Comparison of ENCODE assay signal across 23 cellular contexts in the genomic region with DNA sequence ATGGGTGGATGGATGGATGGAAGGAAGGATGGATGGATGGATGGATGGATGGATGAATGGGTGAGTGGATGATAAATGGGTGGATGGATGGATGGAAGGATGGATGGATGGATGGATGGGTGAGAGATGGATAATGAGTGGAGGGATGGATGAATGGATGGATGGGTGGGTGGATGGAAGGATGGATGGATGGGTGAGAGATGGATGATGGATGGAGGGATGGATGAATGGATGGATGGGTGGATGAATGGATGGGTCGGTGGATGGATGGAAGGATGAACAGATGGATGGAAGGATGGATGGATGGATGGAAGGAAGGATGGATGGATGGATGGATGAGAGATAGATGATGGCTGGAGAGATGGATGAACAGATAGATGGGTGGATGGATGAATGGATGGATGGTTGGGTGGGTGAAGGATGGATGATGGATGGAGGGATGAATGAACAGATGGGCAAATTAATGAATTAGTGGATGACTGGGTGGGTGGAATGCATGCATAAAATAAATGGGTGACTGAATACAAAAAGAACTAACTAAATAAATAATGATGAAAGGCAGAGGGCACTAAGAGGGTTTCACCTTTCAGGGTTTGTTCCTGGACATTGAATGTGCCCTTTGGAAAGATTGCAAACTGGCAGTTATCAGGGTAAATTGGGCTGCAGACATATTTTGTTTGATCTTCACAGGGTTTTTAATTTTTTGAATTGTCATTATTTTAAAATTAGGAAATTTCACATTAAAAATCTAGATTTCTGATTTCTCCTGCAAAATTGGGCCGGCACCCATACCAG.
"Had no signal": no experiment of that assay in that cellular context is flagged by ENCODE, and none has a peak within 500 bp of the region (broad histone marks: within the 10 kb centered on the region; RNA-seq: fewer than 3 reads in every experiment).

No MANE protein-coding gene starts in this region.

- H3K27ac ChIP-seq: parathyroid adenoma had no signal

- H3K9me3 ChIP-seq: esophagus squamous epithelium, gastrocnemius medialis, uterus had no signal

- H3K9ac ChIP-seq: parathyroid adenoma had no signal

- H3K36me3 Mint-ChIP-seq: memory B cell had no signal

- ATAC-seq: activated naive CD8-positive, alpha-beta T cell treated with anti-CD3 and anti-CD28 coated beads, Interleukin-2, amount 50 U/mL, for 24 hours; activated T-cell treated with anti-CD3 and anti-CD28 coated beads, Interleukin-2, amount 50 U/mL, for 4 hours; stimulated activated naive B cell treated with anti-CD40 and anti-IgM and Interleukin-4, amounts not matched to agents 10 μg/mL and 1 μg/mL and 100 μg/mL, for 72 hours had no signal

- H3K36me3 ChIP-seq: esophagus squamous epithelium, gastrocnemius medialis, uterus had no signal

- H3K27me3 ChIP-seq: esophagus squamous epithelium, gastrocnemius medialis, uterus had no signal

- H3K4me3 ChIP-seq: coronary artery, esophagus squamous epithelium, gastrocnemius medialis, uterus had no signal

- H3K4me3 Mint-ChIP-seq: activated naive CD8-positive, alpha-beta T cell treated with anti-CD3 and anti-CD28 coated beads, Interleukin-2, amount 50 U/mL, for 24 hours; activated T-cell treated with anti-CD3 and anti-CD28 coated beads, Interleukin-2, amount 50 U/mL, for 4 hours; memory B cell; stimulated activated naive B cell treated with anti-CD40 and anti-IgM and Interleukin-4, amounts not matched to agents 10 μg/mL and 1 μg/mL and 100 μg/mL, for 72 hours had no signal

- H3K79me2 ChIP-seq: parathyroid adenoma had no signal

- H3K27ac Mint-ChIP-seq: activated naive CD8-positive, alpha-beta T cell treated with anti-CD3 and anti-CD28 coated beads, Interleukin-2, amount 50 U/mL, for 24 hours; activated T-helper 2 cell treated with anti-CD3 and anti-CD28 coated beads, Interferon-gamma antibody, Interleukin-2, Interleukin-4, amounts not matched to agents 10 μg/mL and 5 μg/mL and 100 μg/mL, durations not matched to agents 14 hours and 24 hours and 36 hours; memory B cell; stimulated activated naive B cell treated with anti-CD40 and anti-IgM and Interleukin-4, amounts not matched to agents 10 μg/mL and 1 μg/mL and 100 μg/mL, for 72 hours had no signal

- DNase-seq: activated CD4-positive, alpha-beta T cell treated with anti-CD3 and anti-CD28 coated beads for 1 hour; activated CD4-positive, alpha-beta T cell treated with anti-CD3 and anti-CD28 coated beads, Interleukin-2, amount 50 U/mL, for 4 hours; activated CD8-positive, alpha-beta memory T cell treated with anti-CD3 and anti-CD28 coated beads for 24 hours; activated CD8-positive, alpha-beta memory T cell treated with anti-CD3 and anti-CD28 coated beads, Interleukin-2, amount 50 U/mL, for 48 hours; activated naive CD4-positive, alpha-beta T cell; activated naive CD8-positive, alpha-beta T cell treated with anti-CD3 and anti-CD28 coated beads, Interleukin-2, amount 50 U/mL, for 24 hours; activated T-cell treated with anti-CD3 and anti-CD28 coated beads, Interleukin-2, amount 50 U/mL, for 4 hours; cerebellar nuclear complex; esophagus squamous epithelium; gastrocnemius medialis; hippocampal formation; left ventricle myocardium superior; nucleus accumbens; stimulated activated CD4-positive, alpha-beta T cell treated with anti-CD3 and anti-CD28 coated beads, Interleukin-2, amount 100 ng/mL, for 48 hours; stimulated activated CD8-positive, alpha-beta memory T cell treated with anti-CD3 and anti-CD28 coated beads, Interleukin-4, amount 100 ng/mL, for 48 hours; stimulated activated naive B cell treated with anti-CD40 and anti-IgM and Interleukin-4, amounts not matched to agents 10 μg/mL and 1 μg/mL and 100 μg/mL, for 72 hours; T-helper 9 cell; trophoblast cell; uterus had no signal

- H2AFZ ChIP-seq: parathyroid adenoma had no signal

- H3K4me1 ChIP-seq: uterus had no signal

- H3K9me3 Mint-ChIP-seq: activated naive CD8-positive, alpha-beta T cell treated with anti-CD3 and anti-CD28 coated beads, Interleukin-2, amount 50 U/mL, for 24 hours; activated T-cell treated with anti-CD3 and anti-CD28 coated beads, Interleukin-2, amount 50 U/mL, for 4 hours; activated T-helper 2 cell treated with anti-CD3 and anti-CD28 coated beads, Interferon-gamma antibody, Interleukin-2, Interleukin-4, amounts not matched to agents 10 μg/mL and 5 μg/mL and 100 μg/mL, durations not matched to agents 14 hours and 24 hours and 36 hours; memory B cell; stimulated activated naive B cell treated with anti-CD40 and anti-IgM and Interleukin-4, amounts not matched to agents 10 μg/mL and 1 μg/mL and 100 μg/mL, for 72 hours had no signal
